In the genomic region with DNA sequence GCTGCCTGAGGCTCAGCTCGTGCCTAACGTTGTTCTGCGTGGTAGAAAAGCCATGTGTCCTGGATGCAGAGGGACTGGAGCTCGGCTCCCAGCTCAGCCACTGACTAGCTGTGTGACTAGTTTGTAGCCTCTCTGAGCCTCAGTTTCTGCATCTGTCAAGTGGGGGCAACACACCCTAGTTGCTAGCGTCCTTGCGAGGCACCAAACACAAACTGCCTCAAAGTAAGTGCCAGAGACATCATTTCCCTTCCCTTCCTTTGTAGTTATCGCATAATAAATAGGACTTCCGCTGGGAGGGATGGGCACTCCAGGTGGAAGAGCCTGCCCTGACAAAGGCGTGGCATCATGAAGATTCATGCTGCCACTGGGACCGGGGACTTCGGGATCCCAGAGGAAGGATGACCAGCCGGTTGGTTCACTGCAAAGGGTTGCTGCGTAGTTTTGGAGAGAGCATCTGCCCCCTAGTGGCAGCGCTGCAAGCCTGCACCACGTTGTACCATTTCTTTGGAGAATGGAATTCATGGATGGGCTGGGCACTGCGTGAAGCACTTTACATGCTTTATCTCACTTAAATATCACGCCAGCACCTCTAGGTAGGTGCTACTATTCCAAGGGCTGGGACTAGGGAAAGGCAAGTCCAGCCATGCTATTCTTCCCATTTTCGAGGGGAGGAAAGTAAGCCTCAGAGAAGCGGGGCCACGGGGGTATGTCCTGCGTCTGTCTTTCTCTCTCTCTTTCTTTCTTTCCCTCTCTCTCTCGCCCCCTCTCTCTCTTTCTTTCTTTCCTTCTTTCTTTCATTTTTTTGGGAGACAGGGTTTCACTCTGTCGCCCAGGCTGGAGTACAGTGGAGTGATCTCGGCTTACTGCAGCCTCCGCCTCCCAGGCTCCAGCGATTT, we compare ENCODE assay signal across 1 cellular context.
TF ChIP-seq lines count a peak whose summit lies in the region.

No MANE protein-coding gene starts in this region.

TF ChIP-seq in HepG2, 621 proteins besides CTCF, POLR2A, EP300 and RAD21 (continued from another document and continues in another):
- TF ChIP-seq, protein P1, sequence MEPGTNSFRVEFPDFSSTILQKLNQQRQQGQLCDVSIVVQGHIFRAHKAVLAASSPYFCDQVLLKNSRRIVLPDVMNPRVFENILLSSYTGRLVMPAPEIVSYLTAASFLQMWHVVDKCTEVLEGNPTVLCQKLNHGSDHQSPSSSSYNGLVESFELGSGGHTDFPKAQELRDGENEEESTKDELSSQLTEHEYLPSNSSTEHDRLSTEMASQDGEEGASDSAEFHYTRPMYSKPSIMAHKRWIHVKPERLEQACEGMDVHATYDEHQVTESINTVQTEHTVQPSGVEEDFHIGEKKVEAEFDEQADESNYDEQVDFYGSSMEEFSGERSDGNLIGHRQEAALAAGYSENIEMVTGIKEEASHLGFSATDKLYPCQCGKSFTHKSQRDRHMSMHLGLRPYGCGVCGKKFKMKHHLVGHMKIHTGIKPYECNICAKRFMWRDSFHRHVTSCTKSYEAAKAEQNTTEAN (CRISPR knock-in tag; conservative IDR thresholded peaks at IDR 0.05): no peak
- TF ChIP-seq SMC3 (IDR thresholded peaks at IDR 0.05; ENCODE audit: low read length) (peak; percentile 95), HNRNPH1 (optimal IDR thresholded peaks at IDR 0.05; ENCODE audit: low read depth, low read length) (no peak), RBAK (CRISPR knock-in tag; IDR thresholded peaks at IDR 0.05) (no peak), NFIB (CRISPR knock-in tag; IDR thresholded peaks at IDR 0.05; ENCODE audit: borderline replicate concordance) (no peak), CENPT (CRISPR knock-in tag; IDR thresholded peaks at IDR 0.05; ENCODE audit: low read depth) (no peak), TEAD3 (CRISPR knock-in tag; optimal IDR thresholded peaks at IDR 0.05; ENCODE audit: borderline replicate concordance) (peak; percentile 77), HOXD1 (CRISPR knock-in tag; IDR thresholded peaks at IDR 0.05) (no peak), POLR2G (IDR thresholded peaks at IDR 0.05; ENCODE audit: low read depth, low read length) (no peak), FOSL1 (CRISPR knock-in tag; IDR thresholded peaks at IDR 0.05; ENCODE audit: borderline replicate concordance) (no peak), ZNF773 (CRISPR knock-in tag; IDR thresholded peaks at IDR 0.05; ENCODE audit: borderline replicate concordance) (no peak), MEIS2 (CRISPR knock-in tag; IDR thresholded peaks at IDR 0.05) (no peak), DNMT3B (CRISPR knock-in tag; conservative IDR thresholded peaks at IDR 0.05) (no peak), MIER3 (CRISPR knock-in tag; IDR thresholded peaks at IDR 0.05; ENCODE audit: borderline replicate concordance) (no peak), ZFP90 (CRISPR knock-in tag; IDR thresholded peaks at IDR 0.05; ENCODE audit: borderline replicate concordance) (no peak), SUZ12 (IDR thresholded peaks at IDR 0.05; ENCODE audit: low read depth, low read length) (no peak), GABPA (IDR thresholded peaks at IDR 0.05; ENCODE audit: low read depth, low read length) (no peak), GABPA (CRISPR knock-in tag; IDR thresholded peaks at IDR 0.05; ENCODE audit: low read depth) (no peak), SP5 (CRISPR knock-in tag; IDR thresholded peaks at IDR 0.05; ENCODE audit: borderline replicate concordance, low read depth) (no peak), NR2F6 (IDR thresholded peaks at IDR 0.05) (no peak), NR2F6 (CRISPR knock-in tag; IDR thresholded peaks at IDR 0.05) (0 out of 2 replicates have a peak, but pooled peaks have one; percentile 15), NFE2 (CRISPR knock-in tag; IDR thresholded peaks at IDR 0.05) (0 out of 2 replicates have a peak, but pooled peaks have one; percentile 15), HHEX (CRISPR knock-in tag; IDR thresholded peaks at IDR 0.05) (no peak), XRCC5 (optimal IDR thresholded peaks at IDR 0.05; ENCODE audit: low read length) (peak; percentile 93), RFXANK (CRISPR knock-in tag; IDR thresholded peaks at IDR 0.05) (no peak), ZNF782 (CRISPR knock-in tag; IDR thresholded peaks at IDR 0.05; ENCODE audit: borderline replicate concordance) (no peak), KLF11 (CRISPR knock-in tag; IDR thresholded peaks at IDR 0.05) (no peak), STAG1 (CRISPR knock-in tag; IDR thresholded peaks at IDR 0.05) (peak; percentile 89), RAD51 (IDR thresholded peaks at IDR 0.05; ENCODE audit: borderline replicate concordance) (no peak), HOXA9 (CRISPR knock-in tag; IDR thresholded peaks at IDR 0.05; ENCODE audit: borderline replicate concordance) (no peak)
- TF ChIP-seq, protein P2, sequence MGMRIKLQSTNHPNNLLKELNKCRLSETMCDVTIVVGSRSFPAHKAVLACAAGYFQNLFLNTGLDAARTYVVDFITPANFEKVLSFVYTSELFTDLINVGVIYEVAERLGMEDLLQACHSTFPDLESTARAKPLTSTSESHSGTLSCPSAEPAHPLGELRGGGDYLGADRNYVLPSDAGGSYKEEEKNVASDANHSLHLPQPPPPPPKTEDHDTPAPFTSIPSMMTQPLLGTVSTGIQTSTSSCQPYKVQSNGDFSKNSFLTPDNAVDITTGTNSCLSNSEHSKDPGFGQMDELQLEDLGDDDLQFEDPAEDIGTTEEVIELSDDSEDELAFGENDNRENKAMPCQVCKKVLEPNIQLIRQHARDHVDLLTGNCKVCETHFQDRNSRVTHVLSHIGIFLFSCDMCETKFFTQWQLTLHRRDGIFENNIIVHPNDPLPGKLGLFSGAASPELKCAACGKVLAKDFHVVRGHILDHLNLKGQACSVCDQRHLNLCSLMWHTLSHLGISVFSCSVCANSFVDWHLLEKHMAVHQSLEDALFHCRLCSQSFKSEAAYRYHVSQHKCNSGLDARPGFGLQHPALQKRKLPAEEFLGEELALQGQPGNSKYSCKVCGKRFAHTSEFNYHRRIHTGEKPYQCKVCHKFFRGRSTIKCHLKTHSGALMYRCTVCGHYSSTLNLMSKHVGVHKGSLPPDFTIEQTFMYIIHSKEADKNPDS (CRISPR knock-in tag; IDR thresholded peaks at IDR 0.05): no peak
- TF ChIP-seq, protein P3, sequence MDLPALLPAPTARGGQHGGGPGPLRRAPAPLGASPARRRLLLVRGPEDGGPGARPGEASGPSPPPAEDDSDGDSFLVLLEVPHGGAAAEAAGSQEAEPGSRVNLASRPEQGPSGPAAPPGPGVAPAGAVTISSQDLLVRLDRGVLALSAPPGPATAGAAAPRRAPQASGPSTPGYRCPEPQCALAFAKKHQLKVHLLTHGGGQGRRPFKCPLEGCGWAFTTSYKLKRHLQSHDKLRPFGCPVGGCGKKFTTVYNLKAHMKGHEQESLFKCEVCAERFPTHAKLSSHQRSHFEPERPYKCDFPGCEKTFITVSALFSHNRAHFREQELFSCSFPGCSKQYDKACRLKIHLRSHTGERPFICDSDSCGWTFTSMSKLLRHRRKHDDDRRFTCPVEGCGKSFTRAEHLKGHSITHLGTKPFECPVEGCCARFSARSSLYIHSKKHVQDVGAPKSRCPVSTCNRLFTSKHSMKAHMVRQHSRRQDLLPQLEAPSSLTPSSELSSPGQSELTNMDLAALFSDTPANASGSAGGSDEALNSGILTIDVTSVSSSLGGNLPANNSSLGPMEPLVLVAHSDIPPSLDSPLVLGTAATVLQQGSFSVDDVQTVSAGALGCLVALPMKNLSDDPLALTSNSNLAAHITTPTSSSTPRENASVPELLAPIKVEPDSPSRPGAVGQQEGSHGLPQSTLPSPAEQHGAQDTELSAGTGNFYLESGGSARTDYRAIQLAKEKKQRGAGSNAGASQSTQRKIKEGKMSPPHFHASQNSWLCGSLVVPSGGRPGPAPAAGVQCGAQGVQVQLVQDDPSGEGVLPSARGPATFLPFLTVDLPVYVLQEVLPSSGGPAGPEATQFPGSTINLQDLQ (CRISPR knock-in tag; IDR thresholded peaks at IDR 0.05): no peak
- TF ChIP-seq, protein P4, sequence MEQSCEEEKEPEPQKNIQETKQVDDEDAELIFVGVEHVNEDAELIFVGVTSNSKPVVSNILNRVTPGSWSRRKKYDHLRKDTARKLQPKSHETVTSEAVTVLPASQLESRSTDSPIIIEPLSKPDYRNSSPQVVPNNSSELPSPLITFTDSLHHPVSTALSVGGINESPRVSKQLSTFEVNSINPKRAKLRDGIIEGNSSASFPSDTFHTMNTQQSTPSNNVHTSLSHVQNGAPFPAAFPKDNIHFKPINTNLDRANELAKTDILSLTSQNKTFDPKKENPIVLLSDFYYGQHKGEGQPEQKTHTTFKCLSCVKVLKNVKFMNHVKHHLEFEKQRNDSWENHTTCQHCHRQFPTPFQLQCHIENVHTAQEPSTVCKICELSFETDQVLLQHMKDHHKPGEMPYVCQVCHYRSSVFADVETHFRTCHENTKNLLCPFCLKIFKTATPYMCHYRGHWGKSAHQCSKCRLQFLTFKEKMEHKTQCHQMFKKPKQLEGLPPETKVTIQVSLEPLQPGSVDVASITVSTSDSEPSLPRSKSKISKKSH (CRISPR knock-in tag; IDR thresholded peaks at IDR 0.05; ENCODE audit: borderline replicate concordance): no peak
- TF ChIP-seq, protein P5, sequence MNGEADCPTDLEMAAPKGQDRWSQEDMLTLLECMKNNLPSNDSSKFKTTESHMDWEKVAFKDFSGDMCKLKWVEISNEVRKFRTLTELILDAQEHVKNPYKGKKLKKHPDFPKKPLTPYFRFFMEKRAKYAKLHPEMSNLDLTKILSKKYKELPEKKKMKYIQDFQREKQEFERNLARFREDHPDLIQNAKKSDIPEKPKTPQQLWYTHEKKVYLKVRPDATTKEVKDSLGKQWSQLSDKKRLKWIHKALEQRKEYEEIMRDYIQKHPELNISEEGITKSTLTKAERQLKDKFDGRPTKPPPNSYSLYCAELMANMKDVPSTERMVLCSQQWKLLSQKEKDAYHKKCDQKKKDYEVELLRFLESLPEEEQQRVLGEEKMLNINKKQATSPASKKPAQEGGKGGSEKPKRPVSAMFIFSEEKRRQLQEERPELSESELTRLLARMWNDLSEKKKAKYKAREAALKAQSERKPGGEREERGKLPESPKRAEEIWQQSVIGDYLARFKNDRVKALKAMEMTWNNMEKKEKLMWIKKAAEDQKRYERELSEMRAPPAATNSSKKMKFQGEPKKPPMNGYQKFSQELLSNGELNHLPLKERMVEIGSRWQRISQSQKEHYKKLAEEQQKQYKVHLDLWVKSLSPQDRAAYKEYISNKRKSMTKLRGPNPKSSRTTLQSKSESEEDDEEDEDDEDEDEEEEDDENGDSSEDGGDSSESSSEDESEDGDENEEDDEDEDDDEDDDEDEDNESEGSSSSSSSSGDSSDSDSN (CRISPR knock-in tag; IDR thresholded peaks at IDR 0.05): no peak
- TF ChIP-seq, protein P6, sequence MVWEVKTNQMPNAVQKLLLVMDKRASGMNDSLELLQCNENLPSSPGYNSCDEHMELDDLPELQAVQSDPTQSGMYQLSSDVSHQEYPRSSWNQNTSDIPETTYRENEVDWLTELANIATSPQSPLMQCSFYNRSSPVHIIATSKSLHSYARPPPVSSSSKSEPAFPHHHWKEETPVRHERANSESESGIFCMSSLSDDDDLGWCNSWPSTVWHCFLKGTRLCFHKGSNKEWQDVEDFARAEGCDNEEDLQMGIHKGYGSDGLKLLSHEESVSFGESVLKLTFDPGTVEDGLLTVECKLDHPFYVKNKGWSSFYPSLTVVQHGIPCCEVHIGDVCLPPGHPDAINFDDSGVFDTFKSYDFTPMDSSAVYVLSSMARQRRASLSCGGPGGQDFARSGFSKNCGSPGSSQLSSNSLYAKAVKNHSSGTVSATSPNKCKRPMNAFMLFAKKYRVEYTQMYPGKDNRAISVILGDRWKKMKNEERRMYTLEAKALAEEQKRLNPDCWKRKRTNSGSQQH (CRISPR knock-in tag; IDR thresholded peaks at IDR 0.05; ENCODE audit: low read depth): no peak
- TF ChIP-seq, protein P7, sequence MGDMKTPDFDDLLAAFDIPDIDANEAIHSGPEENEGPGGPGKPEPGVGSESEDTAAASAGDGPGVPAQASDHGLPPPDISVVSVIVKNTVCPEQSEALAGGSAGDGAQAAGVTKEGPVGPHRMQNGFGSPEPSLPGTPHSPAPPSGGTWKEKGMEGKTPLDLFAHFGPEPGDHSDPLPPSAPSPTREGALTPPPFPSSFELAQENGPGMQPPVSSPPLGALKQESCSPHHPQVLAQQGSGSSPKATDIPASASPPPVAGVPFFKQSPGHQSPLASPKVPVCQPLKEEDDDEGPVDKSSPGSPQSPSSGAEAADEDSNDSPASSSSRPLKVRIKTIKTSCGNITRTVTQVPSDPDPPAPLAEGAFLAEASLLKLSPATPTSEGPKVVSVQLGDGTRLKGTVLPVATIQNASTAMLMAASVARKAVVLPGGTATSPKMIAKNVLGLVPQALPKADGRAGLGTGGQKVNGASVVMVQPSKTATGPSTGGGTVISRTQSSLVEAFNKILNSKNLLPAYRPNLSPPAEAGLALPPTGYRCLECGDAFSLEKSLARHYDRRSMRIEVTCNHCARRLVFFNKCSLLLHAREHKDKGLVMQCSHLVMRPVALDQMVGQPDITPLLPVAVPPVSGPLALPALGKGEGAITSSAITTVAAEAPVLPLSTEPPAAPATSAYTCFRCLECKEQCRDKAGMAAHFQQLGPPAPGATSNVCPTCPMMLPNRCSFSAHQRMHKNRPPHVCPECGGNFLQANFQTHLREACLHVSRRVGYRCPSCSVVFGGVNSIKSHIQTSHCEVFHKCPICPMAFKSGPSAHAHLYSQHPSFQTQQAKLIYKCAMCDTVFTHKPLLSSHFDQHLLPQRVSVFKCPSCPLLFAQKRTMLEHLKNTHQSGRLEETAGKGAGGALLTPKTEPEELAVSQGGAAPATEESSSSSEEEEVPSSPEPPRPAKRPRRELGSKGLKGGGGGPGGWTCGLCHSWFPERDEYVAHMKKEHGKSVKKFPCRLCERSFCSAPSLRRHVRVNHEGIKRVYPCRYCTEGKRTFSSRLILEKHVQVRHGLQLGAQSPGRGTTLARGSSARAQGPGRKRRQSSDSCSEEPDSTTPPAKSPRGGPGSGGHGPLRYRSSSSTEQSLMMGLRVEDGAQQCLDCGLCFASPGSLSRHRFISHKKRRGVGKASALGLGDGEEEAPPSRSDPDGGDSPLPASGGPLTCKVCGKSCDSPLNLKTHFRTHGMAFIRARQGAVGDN (CRISPR knock-in tag; IDR thresholded peaks at IDR 0.05): no peak; the same call in 1 of the 2 replicates
- TF ChIP-seq, protein P8, sequence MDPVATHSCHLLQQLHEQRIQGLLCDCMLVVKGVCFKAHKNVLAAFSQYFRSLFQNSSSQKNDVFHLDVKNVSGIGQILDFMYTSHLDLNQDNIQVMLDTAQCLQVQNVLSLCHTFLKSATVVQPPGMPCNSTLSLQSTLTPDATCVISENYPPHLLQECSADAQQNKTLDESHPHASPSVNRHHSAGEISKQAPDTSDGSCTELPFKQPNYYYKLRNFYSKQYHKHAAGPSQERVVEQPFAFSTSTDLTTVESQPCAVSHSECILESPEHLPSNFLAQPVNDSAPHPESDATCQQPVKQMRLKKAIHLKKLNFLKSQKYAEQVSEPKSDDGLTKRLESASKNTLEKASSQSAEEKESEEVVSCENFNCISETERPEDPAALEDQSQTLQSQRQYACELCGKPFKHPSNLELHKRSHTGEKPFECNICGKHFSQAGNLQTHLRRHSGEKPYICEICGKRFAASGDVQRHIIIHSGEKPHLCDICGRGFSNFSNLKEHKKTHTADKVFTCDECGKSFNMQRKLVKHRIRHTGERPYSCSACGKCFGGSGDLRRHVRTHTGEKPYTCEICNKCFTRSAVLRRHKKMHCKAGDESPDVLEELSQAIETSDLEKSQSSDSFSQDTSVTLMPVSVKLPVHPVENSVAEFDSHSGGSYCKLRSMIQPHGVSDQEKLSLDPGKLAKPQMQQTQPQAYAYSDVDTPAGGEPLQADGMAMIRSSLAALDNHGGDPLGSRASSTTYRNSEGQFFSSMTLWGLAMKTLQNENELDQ (CRISPR knock-in tag; IDR thresholded peaks at IDR 0.05; ENCODE audit: borderline replicate concordance): no peak
